ENCODE assay signal across 8 cellular contexts in genomic region chr7:107109955-107110354, GRCh38.
"Had no signal": no experiment of that assay in that cellular context is flagged by ENCODE, and none has a peak within 500 bp of the region (broad histone marks: within the 10 kb centered on the region; RNA-seq: fewer than 3 reads in every experiment).

No MANE protein-coding gene starts in this region.

- H3K9me3 Mint-ChIP-seq: H9 had no signal

- H3K4me3 Mint-ChIP-seq: H9 had no signal

- FAIRE-seq: H54, HTR-8/SVneo had no signal

- H2AFZ ChIP-seq: GM23248 had no signal

- H3K9ac ChIP-seq: GM23248 had no signal

- H3K27ac ChIP-seq: GM23248 had no signal

- H3K4me3 ChIP-seq: GM23248 had no signal

- DNase-seq: GM23248, GOT3, H9, HCEC 1CT, IMR-90, KBM-7 had no signal
